ENCODE assay signal across 8 cellular contexts in the genomic region with DNA sequence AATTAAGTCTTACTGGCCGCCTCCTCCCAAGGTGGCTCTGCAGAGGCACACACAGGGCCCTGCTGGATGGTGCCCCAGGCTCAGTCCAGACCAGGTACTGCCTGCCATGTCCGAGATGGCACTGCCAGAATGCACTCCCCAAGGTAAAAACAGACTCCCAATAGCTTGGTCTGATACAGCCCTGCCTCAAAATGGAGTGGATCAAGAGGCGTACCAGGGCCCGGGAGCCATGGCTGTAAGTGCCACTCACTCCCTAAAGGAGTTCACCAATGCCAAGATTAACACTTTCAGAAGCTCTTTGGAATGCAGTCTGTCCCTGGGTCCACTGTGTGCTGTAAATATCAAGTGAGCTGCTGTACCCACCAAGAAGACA. TPM values are rescaled to one million over a fixed set of nuclear protein-coding genes. Genes with fewer than 3 reads are reported as not detected.
A peak's percentile ranks its signal among the peaks of the same experiment; 100 is the strongest.
DNase-seq lines count a peak whose midpoint lies in the region; ATAC-seq and TF ChIP-seq lines count a peak whose summit lies in the region.

No MANE protein-coding gene starts in this region.

- no peak for ATAC-seq in naive thymus-derived CD8-positive, alpha-beta T cell
- no peak for ATAC-seq in left lobe of liver

- no peaks in the 10 kb centered on the region for H3K36me3 ChIP-seq in ACC112 (ENCODE audit: insufficient read depth, low read length)

- peaks cover 28% of the 10 kb centered on the region for H3K4me1 ChIP-seq in ACC112 (ENCODE audit: control insufficient read depth, insufficient read depth, low read length, unreplicated experiment)

- no peaks in the 10 kb centered on the region for H3K27me3 Mint-ChIP-seq in naive thymus-derived CD8-positive, alpha-beta T cell

- H3K4me1 Mint-ChIP-seq in naive thymus-derived CD8-positive, alpha-beta T cell, result peaks cover 9 to 29% (median 27%) of the 10 kb centered on the region in 4 donors

- H3K27ac Mint-ChIP-seq in naive thymus-derived CD8-positive, alpha-beta T cell, result peak overlapping the region in 7 of 10 donors; percentile 29 to 81 (median 42)

- H3K4me3 Mint-ChIP-seq in naive thymus-derived CD8-positive, alpha-beta T cell, result peak overlapping the region in 9 of 10 donors; percentile 22 to 65 (median 54)

- H3K27me3 ChIP-seq in ACC112 (ENCODE audit: insufficient read depth, low read length) (no peaks in the 10 kb centered on the region), dorsolateral prefrontal cortex (no peaks in the 10 kb centered on the region)

- H3K4me3 ChIP-seq in ACC112 (ENCODE audit: low read depth, low read length) (peak overlapping the region; percentile 83), LNCaP clone FGC (ENCODE audit: low read depth, low read length) (peak overlapping the region; percentile 61), dorsolateral prefrontal cortex (peak overlapping the region; percentile 42 to 89 (median 78))

- no peak overlapping the region for H3K27ac ChIP-seq in ACC112 (ENCODE audit: low read depth, low read length)
- H3K27ac ChIP-seq in dorsolateral prefrontal cortex, result peak overlapping the region; percentile 85 to 100 (median 98)

- TF ChIP-seq CTCF in LNCaP clone FGC (IDR thresholded peaks at IDR 0.05; ENCODE audit: control insufficient read depth, extremely low read depth, insufficient read depth) (no peak), dorsolateral prefrontal cortex (IDR thresholded peaks at IDR 0.05 in 54 of 56, conservative IDR thresholded peaks at IDR 0.05 in 2 of 56; ENCODE audit: low read depth in 1 of 56, partially characterized antibody in 56 of 56) (no peak)

- H3K36me3 Mint-ChIP-seq in naive thymus-derived CD8-positive, alpha-beta T cell, result no peaks in the 10 kb centered on the region

- peak overlapping the region; percentile 90 for H2AFZ ChIP-seq in ACC112 (ENCODE audit: low read length, unreplicated experiment)

- POLR2A ChIA-PET in naive thymus-derived CD8-positive, alpha-beta T cell (lab: Charles Lee), result interaction anchor here (1.0 to 7.2 kb wide), 5 partner anchors 31 to 113 kb away, joined by 4 to 64 read pairs (median 8); a partner anchor contains a TSS

- H3K79me2 ChIP-seq in ACC112 (ENCODE audit: control insufficient read depth, insufficient read depth, low read length, unreplicated experiment), result no peaks in the 10 kb centered on the region

- DNase-seq in LNCaP clone FGC (ENCODE audit: low read depth) (no peak), dorsolateral prefrontal cortex (peak in 1 of 10 donors; percentile 34), NCI-H526 treated with DMSO at 0.1 percent for 48 hours (lab: John Stamatoyannopoulos, UW) (no peak), T1000 (lab: John Stamatoyannopoulos, UW) (no peak), left lobe of liver (ENCODE audit: low spot score) (no peak), AG08395 (ENCODE audit: low spot score) (no peak)
- DNase-seq in naive thymus-derived CD8-positive, alpha-beta T cell, result no peak

- intact Hi-C loops in dorsolateral prefrontal cortex (cut with DNase I), result loop anchor here in 1 of 2 donors (1.0 to 2.0 kb wide), 3 partner anchors 32 to 114 kb away; a partner anchor contains a TSS

- no peaks in the 10 kb centered on the region for H3K9me3 Mint-ChIP-seq in naive thymus-derived CD8-positive, alpha-beta T cell

RNA-seq across cellular contexts. Expression of a gene that starts 0.6 kb away (rescaled TPM):
- total RNA-seq in dorsolateral prefrontal cortex (100 to 1,000 TPM in 118 of 120 experiments, 10 to 100 TPM in 2; 93.9 to 275 (median 143) TPM), left lobe of liver (109 TPM)
- total RNA-seq in naive thymus-derived CD8-positive, alpha-beta T cell, result 10 to 100 TPM; 63.6 to 69.3 TPM
- polyA plus RNA-seq in naive thymus-derived CD8-positive, alpha-beta T cell, result 10 to 100 TPM in 1 of 3 donors, 1 to 10 TPM in 2; 4.6 to 12.6 (median 5.9) TPM
